ENCODE assay signal across 12 cellular contexts in the genomic region with DNA sequence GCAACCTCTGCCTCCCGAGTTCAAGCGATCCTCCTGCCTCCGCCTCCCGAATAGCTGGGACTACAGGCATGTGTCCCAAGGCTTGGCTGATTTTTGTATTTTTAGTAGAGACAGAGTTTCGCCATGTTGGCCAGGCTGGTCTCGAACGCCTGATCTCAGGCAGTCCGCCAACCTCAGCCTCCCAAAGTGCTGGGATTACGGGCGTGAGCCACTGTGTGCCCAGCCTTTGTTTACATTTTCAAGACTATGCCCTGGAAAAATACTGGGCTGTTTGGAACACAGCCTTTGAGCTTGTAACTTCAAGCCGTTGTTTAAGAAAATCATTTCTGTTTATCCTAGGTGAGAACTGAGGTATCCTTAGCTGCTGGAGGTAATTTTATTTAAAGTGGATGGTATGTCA. TPM values are rescaled to one million over a fixed set of nuclear protein-coding genes. Genes with fewer than 3 reads are reported as not detected.
DNase-seq lines count a peak whose midpoint lies in the region; TF ChIP-seq lines count a peak whose summit lies in the region.
"Had no signal": no experiment of that assay in that cellular context is flagged by ENCODE, and none has a peak within 500 bp of the region (broad histone marks: within the 10 kb centered on the region; RNA-seq: fewer than 3 reads in every experiment).

No MANE protein-coding gene starts in this region.

- H3K4me1 Mint-ChIP-seq in MCF 10A (ENCODE audit: insufficient read depth, unreplicated experiment): peaks cover 14% of the 10 kb centered on the region
- peaks cover 31% of the 10 kb centered on the region for H3K4me1 Mint-ChIP-seq in chondrocyte (ENCODE audit: low read depth)
- H3K4me1 Mint-ChIP-seq in type B pancreatic cell (ENCODE audit: unreplicated experiment): peaks cover 31% of the 10 kb centered on the region

- H3K4me3 ChIP-seq in mammary epithelial cell (replicated peaks in 1 of 3; ENCODE audit: insufficient read depth in 1 of 3, low read depth in 2 of 3, low read length in 3 of 3) (no peak overlapping the region), mucosa of rectum (ENCODE audit: low read length in 2 of 2) (peak overlapping the region; percentile 1 to 98)

- POLR2A ChIA-PET in MCF 10A (lab: Yijun Ruan, JAX): interaction anchor here (0.7 to 2.7 kb wide), 18 partner anchors 9 to 544 kb away, joined by 3 to 23 read pairs (median 4); partner anchors contain the start of genes AP4M1, GPC2, MCM7 and STAG3

- H3K27ac Mint-ChIP-seq in MCF 10A (ENCODE audit: low read depth, unreplicated experiment) (no peak overlapping the region), chondrocyte (ENCODE audit: unreplicated experiment) (peak overlapping the region; percentile 59), type B pancreatic cell (peak overlapping the region; percentile 73)

- H3K9me3 Mint-ChIP-seq in MCF 10A (ENCODE audit: unreplicated experiment): no peaks in the 10 kb centered on the region
- H3K9me3 Mint-ChIP-seq in chondrocyte (ENCODE audit: low read depth): no peaks in the 10 kb centered on the region
- no peaks in the 10 kb centered on the region for H3K9me3 Mint-ChIP-seq in type B pancreatic cell

- H3K36me3 Mint-ChIP-seq in MCF 10A (ENCODE audit: insufficient read depth, unreplicated experiment): peaks cover 23% of the 10 kb centered on the region
- H3K36me3 Mint-ChIP-seq in chondrocyte (ENCODE audit: low read depth): no peaks in the 10 kb centered on the region
- H3K36me3 Mint-ChIP-seq in type B pancreatic cell: peaks cover 8% of the 10 kb centered on the region

- intact Hi-C loops in MCF 10A (cut with micrococcal nuclease): no loop called here
- intact Hi-C loops in mammary epithelial cell (cut with micrococcal nuclease): loop anchor here (5.0 kb wide), 1 partner anchor 35 kb away; no protein-coding TSS in a partner anchor

- H3K9ac ChIP-seq in mammary epithelial cell (ENCODE audit: insufficient read depth, low read length) (no peak overlapping the region), mucosa of rectum (ENCODE audit: low read depth in 1 of 2, low read length in 2 of 2) (peak overlapping the region; percentile 34 to 100)

- peak overlapping the region; percentile 80 for H3K4me3 Mint-ChIP-seq in MCF 10A (ENCODE audit: unreplicated experiment)
- H3K4me3 Mint-ChIP-seq in chondrocyte (ENCODE audit: unreplicated experiment): peak overlapping the region; percentile 46
- H3K4me3 Mint-ChIP-seq in type B pancreatic cell: peak overlapping the region; percentile 78

- no peaks in the 10 kb centered on the region for H3K27me3 ChIP-seq in mammary epithelial cell (ENCODE audit: insufficient read depth, low read length)
- no peaks in the 10 kb centered on the region for H3K27me3 ChIP-seq in mucosa of rectum (ENCODE audit: control insufficient read depth in 2 of 2, insufficient read depth in 2 of 2, low read length in 2 of 2)

- no peak overlapping the region for H3K4me2 ChIP-seq in mammary epithelial cell (ENCODE audit: insufficient read depth, low read depth, low read length)

- no peaks in the 10 kb centered on the region for H4K20me1 ChIP-seq in mammary epithelial cell (ENCODE audit: insufficient read depth, low read length)

- no peak for DNase-seq in MCF 10A (ENCODE audit: unreplicated experiment)
- no peak for DNase-seq in mammary epithelial cell
- no peak for DNase-seq in chondrocyte (ENCODE audit: low spot score)
- DNase-seq in type B pancreatic cell (ENCODE audit: extremely low spot score, unreplicated experiment): no peak
- DNase-seq in kidney glomerular epithelial cell (lab: John Stamatoyannopoulos, UW): no peak
- no peak for DNase-seq in D341Med (ENCODE audit: low spot score)
- no peak for DNase-seq in T-helper 9 cell
- DNase-seq: amniotic stem cell; stimulated activated CD8-positive, alpha-beta memory T cell treated with anti-CD3 and anti-CD28 coated beads, Interleukin-4, amount 100 ng/mL, for 48 hours had no signal

- in situ Hi-C loops in mammary epithelial cell (cut with MboI; ENCODE audit: low sequenced_read_pairs in 2 of 2): no loop called here

- CTCF ChIA-PET in MCF 10A (lab: Yijun Ruan, JAX) (interaction anchor here (0.6 to 1.2 kb wide), 5 partner anchors 23 to 103 kb away, joined by 3 to 7 read pairs (median 3); partner anchors contain the start of gene ZSCAN21), mammary epithelial cell (lab: Charles Lee; ENCODE audit: low non-redundant PET) (no interaction called here)

- TF ChIP-seq CTCF in MCF 10A (IDR thresholded peaks at IDR 0.05; ENCODE audit: unreplicated experiment): no peak
- no peak for TF ChIP-seq CTCF in mammary epithelial cell (conservative IDR thresholded peaks at IDR 0.05 in 1 of 2, IDR thresholded peaks at IDR 0.05 in 1 of 2; ENCODE audit: extremely low read depth in 1 of 2, insufficient read depth in 1 of 2, low read depth in 1 of 2, low read length in 2 of 2)
- no peak for TF ChIP-seq CTCF in chondrocyte (IDR thresholded peaks at IDR 0.05)
- TF ChIP-seq CTCF in type B pancreatic cell (conservative IDR thresholded peaks at IDR 0.05): no peak

- H3K4me1 ChIP-seq in mammary epithelial cell (ENCODE audit: insufficient read depth, low read length): peaks cover 19% of the 10 kb centered on the region
- peaks cover 36 to 51% of the 10 kb centered on the region in 2 donors for H3K4me1 ChIP-seq in mucosa of rectum (ENCODE audit: control insufficient read depth in 2 of 2, insufficient read depth in 2 of 2, low read length in 2 of 2)

- dilution Hi-C loops in mammary epithelial cell (cut with HindIII; ENCODE audit: low sequenced_read_pairs): no loop called here

- BruUV-seq in MCF 10A (replicated peaks; lab: Mats Ljungman, UMichigan): no TSS peak
- BruUV-seq in mammary epithelial cell (replicated peaks; lab: Mats Ljungman, UMichigan): no TSS peak

- no peaks in the 10 kb centered on the region for H3K27me3 Mint-ChIP-seq in MCF 10A (ENCODE audit: insufficient read depth, unreplicated experiment)
- no peaks in the 10 kb centered on the region for H3K27me3 Mint-ChIP-seq in chondrocyte (ENCODE audit: low read depth)
- no peaks in the 10 kb centered on the region for H3K27me3 Mint-ChIP-seq in type B pancreatic cell

- peaks cover 68% of the 10 kb centered on the region for H3K79me2 ChIP-seq in mammary epithelial cell (ENCODE audit: insufficient read depth, low read length)

- H3K27ac ChIP-seq in mammary epithelial cell (ENCODE audit: insufficient read depth, low read depth, low read length) (no peak overlapping the region), mucosa of rectum (ENCODE audit: low read depth in 2 of 2, low read length in 2 of 2) (peak overlapping the region; percentile 88 to 92)

- H3K36me3 ChIP-seq in mammary epithelial cell (ENCODE audit: insufficient read depth, low read length): peaks cover 5% of the 10 kb centered on the region
- H3K36me3 ChIP-seq in mucosa of rectum (ENCODE audit: control insufficient read depth in 2 of 2, insufficient read depth in 2 of 2, low read length in 2 of 2): peaks cover 5 to 8% of the 10 kb centered on the region in 2 donors

- H2AFZ ChIP-seq in mammary epithelial cell (ENCODE audit: low read depth, low read length): no peak overlapping the region

- WGBS in mammary epithelial cell (ENCODE audit: low coverage, missing lambda C conversion rate): 95% methylated on average over 10 of the region's 11 CpGs

- no peaks in the 10 kb centered on the region for H3K9me3 ChIP-seq in mammary epithelial cell (replicated peaks; ENCODE audit: insufficient read depth, low read length)
- no peaks in the 10 kb centered on the region for H3K9me3 ChIP-seq in mucosa of rectum (ENCODE audit: control insufficient read depth in 2 of 2, low read length in 2 of 2)

RNA-seq across cellular contexts. Expression of gene ZKSCAN1, which starts 1.9 kb away (rescaled TPM):
- 80.2 and 86.2 TPM in 2 replicates for total RNA-seq in MCF 10A (2022)
- total RNA-seq in mammary epithelial cell: 10 to 100 TPM; 42.7 to 80.8 TPM
- polyA plus RNA-seq in mammary epithelial cell: 15.2 TPM
- 72.0 TPM for polyA minus RNA-seq in mammary epithelial cell
- total RNA-seq in chondrocyte: 61.5 to 72.1 TPM (median 62.3 TPM) in 3 replicates
- total RNA-seq in type B pancreatic cell (ENCODE audit: low replicate concordance): 157 and 170 TPM in 2 replicates

RNA-seq across cellular contexts. Expression of gene ZSCAN21, which starts 32.3 kb away (rescaled TPM):
- total RNA-seq in MCF 10A (2022): 13.8 and 14.7 TPM in 2 replicates
- total RNA-seq in mammary epithelial cell: 10 to 100 TPM; 10.8 to 15.0 TPM
- polyA plus RNA-seq in mammary epithelial cell: 7.9 TPM
- polyA minus RNA-seq in mammary epithelial cell: 2.7 TPM
- 9.6 to 13.1 TPM (median 11.8 TPM) in 3 replicates for total RNA-seq in chondrocyte
- 11.9 and 16.4 TPM in 2 replicates for total RNA-seq in type B pancreatic cell (ENCODE audit: low replicate concordance)

RNA-seq across cellular contexts. Expression of gene AZGP1, which starts 41.5 kb away (rescaled TPM):
- total RNA-seq in MCF 10A (2022) (0.58 and 0.59 TPM in 2 replicates), mammary epithelial cell (1 to 10 TPM in 1 of 2 donors, not detected in 1; 9.3 TPM), chondrocyte (not detected in 3 replicates), type B pancreatic cell (ENCODE audit: low replicate concordance) (0.50 and 0.60 TPM in 2 replicates)
- polyA plus RNA-seq in mammary epithelial cell: 0.14 TPM
- polyA minus RNA-seq in mammary epithelial cell: not detected
- total RNA-seq: pulmonary artery endothelial cell; T-helper 2 cell treated with Interferon-gamma antibody and Interleukin-4, amounts not matched to agents 100 ng/mL and 5 ng/mL, for 36 hours had no signal

Comparison
In these comparisons a context has a peak if more than half of its experiments do, and no peak if none do; other contexts are left out.
1. H3K4me3 ChIP-seq: peak in mucosa of rectum (2 of 2); none in mammary epithelial cell (0 of 3).
2. Peak in every context shown above with its lines, with median percentiles within 50 percentile points of each other: H3K4me3 Mint-ChIP-seq.